In genomic region chr13:41058229-41059070, GRCh38 we compare ENCODE assay signal across 8 cellular contexts. TPM values are rescaled to one million over a fixed set of nuclear protein-coding genes. Genes with fewer than 3 reads are reported as not detected.
A peak's percentile ranks its signal among the peaks of the same experiment; 100 is the strongest.
DNase-seq lines count a peak whose midpoint lies in the region; ATAC-seq, FAIRE-seq and TF ChIP-seq lines count a peak whose summit lies in the region.

No MANE protein-coding gene starts in this region.

- H3K27ac ChIP-seq in HCT116 (ENCODE audit: low read depth, low read length) (no peak overlapping the region; the same call in 1 of the 2 replicates), skeletal muscle tissue (ENCODE audit: low read depth, low read length) (peak overlapping the region; percentile 97)

- no peak for FAIRE-seq in urothelium cell line (lab: Jason Lieb, UNC)

- no peak for ATAC-seq in HCT116
- no peak for ATAC-seq in HG03354 (IDR thresholded peaks at IDR 0.05; ENCODE audit: poor library complexity, severe bottlenecking, unreplicated experiment)

- H2AFZ ChIP-seq in HCT116 (ENCODE audit: low read depth, low read length, poor library complexity, severe bottlenecking) = no peak overlapping the region

- H3K4me1 Mint-ChIP-seq in glutamatergic neuron (ENCODE audit: low read depth, unreplicated experiment) = peaks cover 12% of the 10 kb centered on the region

- no peak for TF ChIP-seq POLR2A in HCT116 (IDR thresholded peaks at IDR 0.05; ENCODE audit: borderline replicate concordance, extremely low read depth, insufficient read depth, insufficient read length)

- H3K79me2 ChIP-seq in HCT116 (ENCODE audit: insufficient read depth, low read length) = peaks cover 62% of the 10 kb centered on the region

- H3K9me3 ChIP-seq in HCT116 (ENCODE audit: control insufficient read depth in 1 of 2, insufficient read depth in 1 of 2, low read depth in 1 of 2, low read length in 2 of 2) (no peaks in the 10 kb centered on the region), skeletal muscle tissue (ENCODE audit: control insufficient read depth in 3 of 3, low read length in 3 of 3) (no peaks in the 10 kb centered on the region)

- POLR2A ChIA-PET in HCT116 (lab: Charles Lee) = no interaction called here

- H3K9ac ChIP-seq in HCT116 (ENCODE audit: low read length) (peak overlapping the region; percentile 74), skeletal muscle tissue (ENCODE audit: low read depth in 1 of 3, low read length in 3 of 3) (peak overlapping the region; percentile 7 to 94 (median 81))

- CTCF ChIA-PET in HCT116 (lab: Charles Lee) = no interaction called here

- BruUV-seq in HCT116 (replicated peaks; lab: Mats Ljungman, UMichigan) = no TSS peak

- H3K9me2 ChIP-seq in HCT116 (ENCODE audit: insufficient read depth) = no peaks in the 10 kb centered on the region

- no peak overlapping the region for H3K27ac Mint-ChIP-seq in glutamatergic neuron (ENCODE audit: unreplicated experiment)

- peaks cover 29% of the 10 kb centered on the region for H3K9me3 Mint-ChIP-seq in glutamatergic neuron (ENCODE audit: unreplicated experiment)

- TF ChIP-seq CTCF in HCT116 (IDR thresholded peaks at IDR 0.05 in 2 of 3, conservative IDR thresholded peaks at IDR 0.05 in 1 of 3; ENCODE audit: borderline replicate concordance in 1 of 3, insufficient read depth in 1 of 3, low read depth in 2 of 3, low read length in 2 of 3) = no peak
- TF ChIP-seq CTCF in WI38 (IDR thresholded peaks at IDR 0.05; ENCODE audit: low read depth, low read length) = no peak
- no peak for TF ChIP-seq CTCF in glutamatergic neuron (IDR thresholded peaks at IDR 0.05; ENCODE audit: partially characterized antibody, unreplicated experiment)
- TF ChIP-seq CTCF in GM13977 (IDR thresholded peaks at IDR 0.05; ENCODE audit: extremely low read depth, insufficient read depth, missing control alignments) = no peak

- peaks cover 21% of the 10 kb centered on the region for H3K27me3 Mint-ChIP-seq in glutamatergic neuron (ENCODE audit: unreplicated experiment)

- H3K4me1 ChIP-seq in HCT116 (ENCODE audit: control insufficient read depth in 1 of 2, insufficient read depth in 2 of 2, low read length in 2 of 2) (peaks cover 32 to 57% of the 10 kb centered on the region in 2 experiments), skeletal muscle tissue (ENCODE audit: control insufficient read depth in 3 of 3, insufficient read depth in 3 of 3, low read length in 3 of 3) (peaks cover 38 to 52% (median 51%) of the 10 kb centered on the region in 3 donors)

- no peaks in the 10 kb centered on the region for H4K20me1 ChIP-seq in HCT116 (ENCODE audit: insufficient read depth)

- in situ Hi-C loops in GM13977 (cut with MboI; ENCODE audit: low pct_unique_long_range_greater_than_20kb, low sequenced_read_pairs, unreplicated experiment) = no loop called here

- no peaks in the 10 kb centered on the region for H3K36me3 Mint-ChIP-seq in glutamatergic neuron (ENCODE audit: unreplicated experiment)

- H3K4me3 ChIP-seq in HCT116 (replicated peaks in 1 of 2; ENCODE audit: low read depth in 1 of 2, low read length in 2 of 2) (peak overlapping the region in 1 of 2 experiments; percentile 69; a peak in 1 of 4 replicates), WI38 (ENCODE audit: low read depth, low read length) (peak overlapping the region; percentile 74), skeletal muscle tissue (ENCODE audit: low read length in 3 of 3) (peak overlapping the region; percentile 23 to 98 (median 88))

- DNase-seq in HCT116 (ENCODE audit: low read depth, low spot score) = no peak
- no peak for DNase-seq in glutamatergic neuron
- no peak for DNase-seq in GM13977 (ENCODE audit: low spot score)
- DNase-seq in urothelium cell line (ENCODE audit: low spot score) = no peak
- DNase-seq in NCI-H774 (lab: John Stamatoyannopoulos, UW) = no peak

- RAD21 ChIA-PET in HCT116 (lab: Charles Lee; ENCODE audit: low non-redundant PET in 1 of 2, low total read pairs in 2 of 2, uncharacterized antibody in 2 of 2, unreplicated experiment in 2 of 2) = no interaction called here

- no peak for TF ChIP-seq RAD21 in HCT116 (IDR thresholded peaks at IDR 0.05; ENCODE audit: low read depth)

- H3K36me3 ChIP-seq in HCT116 (ENCODE audit: control insufficient read depth in 1 of 2, insufficient read depth in 2 of 2, low read length in 2 of 2) = no peaks in the 10 kb centered on the region
- H3K36me3 ChIP-seq in skeletal muscle tissue (ENCODE audit: control insufficient read depth in 3 of 3, insufficient read depth in 3 of 3, low read length in 3 of 3) = peaks cover 0 to 3% (median 0%) of the 10 kb centered on the region in 3 donors

- H3K4me2 ChIP-seq in HCT116 (ENCODE audit: low read length) = peak overlapping the region; percentile 88

- H3K27me3 ChIP-seq in HCT116 (ENCODE audit: insufficient read depth, low read length) = no peaks in the 10 kb centered on the region
- H3K27me3 ChIP-seq in skeletal muscle tissue (ENCODE audit: control insufficient read depth in 3 of 3, insufficient read depth in 3 of 3, low read length in 3 of 3) = no peaks in the 10 kb centered on the region

- intact Hi-C loops in HCT116 (cut with micrococcal nuclease) = loop anchor here (10.0 kb wide), 1 partner anchor 84 kb away; no protein-coding TSS in a partner anchor

- peak overlapping the region; percentile 36 for H3K4me3 Mint-ChIP-seq in glutamatergic neuron (ENCODE audit: unreplicated experiment)

TF ChIP-seq in HCT116, 20 proteins besides CTCF, POLR2A, EP300 and RAD21:
- no peak for TF ChIP-seq MAX (IDR thresholded peaks at IDR 0.05)
- TF ChIP-seq SP1 (IDR thresholded peaks at IDR 0.05; ENCODE audit: low read depth) = no peak

RNA-seq across cellular contexts. Expression of gene WBP4, which starts 2.9 kb away (rescaled TPM):
- total RNA-seq in HCT116 (2021; ENCODE audit: unreplicated experiment) (14.5 TPM), glutamatergic neuron (ENCODE audit: unreplicated experiment) (8.9 TPM), skeletal muscle tissue (6.8 TPM)
- polyA plus RNA-seq in HCT116 (2012) = 6.2 and 9.4 TPM in 2 replicates

RNA-seq across cellular contexts. Expression of gene ELF1, which starts 39.3 kb away (rescaled TPM):
- 30.0 TPM for total RNA-seq in HCT116 (2021; ENCODE audit: unreplicated experiment)
- polyA plus RNA-seq in HCT116 (2012) = 13.3 and 17.1 TPM in 2 replicates
- 9.8 TPM for total RNA-seq in glutamatergic neuron (ENCODE audit: unreplicated experiment)
- 33.9 TPM for total RNA-seq in skeletal muscle tissue
